Comparison of ENCODE assay signal across 8 cellular contexts in genomic region chr14:104393898-104394605, GRCh38.
DNase-seq lines count a peak whose midpoint lies in the region; ATAC-seq and TF ChIP-seq lines count a peak whose summit lies in the region.

No MANE protein-coding gene starts in this region.

- peaks cover 8% of the 10 kb centered on the region for H3K36me3 Mint-ChIP-seq in glutamatergic neuron (ENCODE audit: unreplicated experiment)

- no peak for TF ChIP-seq CTCF in glutamatergic neuron (IDR thresholded peaks at IDR 0.05; ENCODE audit: partially characterized antibody, unreplicated experiment)

- H3K4me3 Mint-ChIP-seq in glutamatergic neuron (ENCODE audit: unreplicated experiment), result peak overlapping the region; percentile 38

- peaks cover 17% of the 10 kb centered on the region for H3K27me3 Mint-ChIP-seq in glutamatergic neuron (ENCODE audit: unreplicated experiment)

- ATAC-seq in GM21447 (IDR thresholded peaks at IDR 0.05; ENCODE audit: unreplicated experiment) (peak; percentile 54), GM21529 (IDR thresholded peaks at IDR 0.05; ENCODE audit: unreplicated experiment) (no peak), HG02763 (IDR thresholded peaks at IDR 0.05; ENCODE audit: unreplicated experiment) (no peak), GM19328 (IDR thresholded peaks at IDR 0.05; ENCODE audit: unreplicated experiment) (no peak)

- H3K4me1 Mint-ChIP-seq in glutamatergic neuron (ENCODE audit: low read depth, unreplicated experiment), result peaks cover 21% of the 10 kb centered on the region

- peak overlapping the region; percentile 81 for H3K27ac Mint-ChIP-seq in glutamatergic neuron (ENCODE audit: unreplicated experiment)

- peak; percentile 49 to 61 for DNase-seq in activated CD4-positive, alpha-beta T cell treated with anti-CD3 and anti-CD28 coated beads, Interleukin-2, amount 50 U/mL, for 48 hours
- DNase-seq in glutamatergic neuron (peak; percentile 60), NOMO-1 treated with DMSO at 0.1 percent for 48 hours (lab: John Stamatoyannopoulos, UW; ENCODE audit: unreplicated experiment) (no peak)
- DNase-seq in stimulated activated CD8-positive, alpha-beta memory T cell treated with anti-CD3 and anti-CD28 coated beads, Interleukin-12 subunit alpha, Interleukin-12 subunit beta, amount 100 ng/mL, for 4 hours (ENCODE audit: low read depth), result peak; percentile 20

- peaks cover 8% of the 10 kb centered on the region for H3K9me3 Mint-ChIP-seq in glutamatergic neuron (ENCODE audit: unreplicated experiment)
